32 cellular contexts compared by ENCODE assay signal in genomic region chr12:26426652-26427051, GRCh38.
"Had no signal": no experiment of that assay in that cellular context is flagged by ENCODE, and none has a peak within 500 bp of the region (broad histone marks: within the 10 kb centered on the region; RNA-seq: fewer than 3 reads in every experiment).

No MANE protein-coding gene starts in this region.

- H3K9me3 ChIP-seq: gastroesophageal sphincter, heart right ventricle, left lung, mucosa of descending colon, neutrophil, right lobe of liver, stomach, thyroid gland, upper lobe of left lung, uterus had no signal

- H3K27ac ChIP-seq: coronary artery, epithelial cell of prostate, gastroesophageal sphincter, left lung, neutrophil, parathyroid adenoma, right lobe of liver, stomach, thyroid gland, upper lobe of left lung, uterus had no signal

- H3K4me3 Mint-ChIP-seq: effector memory CD8-positive, alpha-beta T cell; immature natural killer cell; mesothelial cell of epicardium; naive B cell; natural killer cell treated with Interleukin-12 subunit alpha and Interleukin-12 subunit beta and Interleukin-15 and Interleukin-18, amount 100 ng/mL, for 72 hours; neural crest cell; stimulated activated effector memory CD8-positive, alpha-beta T cell treated with anti-CD3 and anti-CD28 coated beads, Interleukin-12 subunit alpha, Interleukin-12 subunit beta, amount 100 ng/mL, for 72 hours had no signal

- H3K9ac ChIP-seq: parathyroid adenoma had no signal

- ATAC-seq: effector memory CD8-positive, alpha-beta T cell; esophagus mucosa; gastroesophageal sphincter; left lung; mucosa of descending colon; natural killer cell treated with Interleukin-12 subunit alpha and Interleukin-12 subunit beta and Interleukin-15 and Interleukin-18, amount 100 ng/mL, for 72 hours; right lobe of liver; stimulated activated effector memory CD8-positive, alpha-beta T cell treated with anti-CD3 and anti-CD28 coated beads, Interleukin-12 subunit alpha, Interleukin-12 subunit beta, amount 100 ng/mL, for 72 hours had no signal

- DNase-seq: central memory CD4-positive, alpha-beta T cell; effector memory CD8-positive, alpha-beta T cell; foreskin fibroblast; heart right ventricle; hippocampal formation; immature natural killer cell; left lung; mesenchymal stem cell; mucosa of descending colon; naive B cell; right lobe of liver; stimulated activated CD4-positive, alpha-beta T cell treated with anti-CD3 and anti-CD28 coated beads, Interleukin-12 subunit alpha, Interleukin-12 subunit beta, amount 100 ng/mL, for 4 hours; stimulated activated CD4-positive, alpha-beta T cell treated with anti-CD3 and anti-CD28 coated beads, Interleukin-2, amount 100 ng/mL, for 24 hours; stimulated activated CD4-positive, alpha-beta T cell treated with anti-CD3 and anti-CD28 coated beads, Interleukin-4, amount 100 ng/mL, for 24 hours; stimulated activated naive CD4-positive, alpha-beta T cell treated with Interleukin-2 at 50 U/mL for 16 hours; stomach; thyroid gland; upper lobe of left lung; uterus had no signal

- H3K36me3 ChIP-seq: gastroesophageal sphincter, left lung, neutrophil, right lobe of liver, stomach, thyroid gland, uterus had no signal

- H3K27ac Mint-ChIP-seq: immature natural killer cell; mesothelial cell of epicardium; naive B cell; progenitor cell of endocrine pancreas; stimulated activated effector memory CD8-positive, alpha-beta T cell treated with anti-CD3 and anti-CD28 coated beads, Interleukin-12 subunit alpha, Interleukin-12 subunit beta, amount 100 ng/mL, for 72 hours had no signal

- FAIRE-seq: keratinocyte had no signal

- H3K27me3 Mint-ChIP-seq: effector memory CD8-positive, alpha-beta T cell; naive B cell; natural killer cell treated with Interleukin-12 subunit alpha and Interleukin-12 subunit beta and Interleukin-15 and Interleukin-18, amount 100 ng/mL, for 72 hours; progenitor cell of endocrine pancreas had no signal

- H3K9me3 Mint-ChIP-seq: effector memory CD8-positive, alpha-beta T cell; immature natural killer cell; mesothelial cell of epicardium; naive B cell; natural killer cell treated with Interleukin-12 subunit alpha and Interleukin-12 subunit beta and Interleukin-15 and Interleukin-18, amount 100 ng/mL, for 72 hours; neural crest cell; stimulated activated effector memory CD8-positive, alpha-beta T cell treated with anti-CD3 and anti-CD28 coated beads, Interleukin-12 subunit alpha, Interleukin-12 subunit beta, amount 100 ng/mL, for 72 hours had no signal

- H3K4me1 ChIP-seq: gastroesophageal sphincter, left lung, stomach, thyroid gland, upper lobe of left lung, uterus had no signal

- H3K4me2 ChIP-seq: smooth muscle cell had no signal

- H3K4me3 ChIP-seq: coronary artery, gastroesophageal sphincter, heart right ventricle, left lung, mucosa of descending colon, right lobe of liver, smooth muscle cell, stomach, thyroid gland, upper lobe of left lung, uterus had no signal

- H2AFZ ChIP-seq: parathyroid adenoma had no signal

- H3K79me2 ChIP-seq: parathyroid adenoma had no signal

- H3K4me1 Mint-ChIP-seq: immature natural killer cell; neural crest cell; stimulated activated effector memory CD8-positive, alpha-beta T cell treated with anti-CD3 and anti-CD28 coated beads, Interleukin-12 subunit alpha, Interleukin-12 subunit beta, amount 100 ng/mL, for 72 hours had no signal

- H3K27me3 ChIP-seq: gastroesophageal sphincter, heart right ventricle, left lung, neutrophil, right lobe of liver, stomach, thyroid gland, upper lobe of left lung, uterus had no signal
